Comparison of ENCODE assay signal across 2 cellular contexts in the genomic region with DNA sequence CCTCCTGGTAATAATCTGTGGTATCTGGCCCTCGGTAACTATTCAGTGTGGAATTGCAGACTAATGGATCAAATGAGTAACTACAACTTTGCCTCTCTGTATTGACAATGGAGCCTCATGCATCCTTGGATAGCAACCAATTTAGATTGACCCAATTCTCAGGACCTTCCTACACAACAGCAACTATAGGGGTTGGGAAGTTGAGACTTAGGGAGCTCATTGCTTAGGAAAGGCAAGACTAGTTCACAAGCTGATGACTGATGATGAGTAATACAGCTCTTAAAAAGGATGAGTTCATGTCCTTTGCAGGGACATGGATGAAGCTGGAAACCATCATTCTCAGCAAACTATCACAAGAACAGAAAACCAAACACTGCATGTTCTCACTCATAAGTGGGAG.
TF ChIP-seq lines count a peak whose summit lies in the region.

No MANE protein-coding gene starts in this region.

TF ChIP-seq in SK-N-SH treated with all-trans-retinoic acid at 6 μM for 48 hours, 23 proteins besides CTCF, POLR2A, EP300 and RAD21 (continued from another document):
- TF ChIP-seq, protein P1, sequence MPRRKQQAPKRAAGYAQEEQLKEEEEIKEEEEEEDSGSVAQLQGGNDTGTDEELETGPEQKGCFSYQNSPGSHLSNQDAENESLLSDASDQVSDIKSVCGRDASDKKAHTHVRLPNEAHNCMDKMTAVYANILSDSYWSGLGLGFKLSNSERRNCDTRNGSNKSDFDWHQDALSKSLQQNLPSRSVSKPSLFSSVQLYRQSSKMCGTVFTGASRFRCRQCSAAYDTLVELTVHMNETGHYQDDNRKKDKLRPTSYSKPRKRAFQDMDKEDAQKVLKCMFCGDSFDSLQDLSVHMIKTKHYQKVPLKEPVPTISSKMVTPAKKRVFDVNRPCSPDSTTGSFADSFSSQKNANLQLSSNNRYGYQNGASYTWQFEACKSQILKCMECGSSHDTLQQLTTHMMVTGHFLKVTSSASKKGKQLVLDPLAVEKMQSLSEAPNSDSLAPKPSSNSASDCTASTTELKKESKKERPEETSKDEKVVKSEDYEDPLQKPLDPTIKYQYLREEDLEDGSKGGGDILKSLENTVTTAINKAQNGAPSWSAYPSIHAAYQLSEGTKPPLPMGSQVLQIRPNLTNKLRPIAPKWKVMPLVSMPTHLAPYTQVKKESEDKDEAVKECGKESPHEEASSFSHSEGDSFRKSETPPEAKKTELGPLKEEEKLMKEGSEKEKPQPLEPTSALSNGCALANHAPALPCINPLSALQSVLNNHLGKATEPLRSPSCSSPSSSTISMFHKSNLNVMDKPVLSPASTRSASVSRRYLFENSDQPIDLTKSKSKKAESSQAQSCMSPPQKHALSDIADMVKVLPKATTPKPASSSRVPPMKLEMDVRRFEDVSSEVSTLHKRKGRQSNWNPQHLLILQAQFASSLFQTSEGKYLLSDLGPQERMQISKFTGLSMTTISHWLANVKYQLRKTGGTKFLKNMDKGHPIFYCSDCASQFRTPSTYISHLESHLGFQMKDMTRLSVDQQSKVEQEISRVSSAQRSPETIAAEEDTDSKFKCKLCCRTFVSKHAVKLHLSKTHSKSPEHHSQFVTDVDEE (CRISPR knock-in tag; IDR thresholded peaks at IDR 0.05) = no peak
- TF ChIP-seq, protein P2, sequence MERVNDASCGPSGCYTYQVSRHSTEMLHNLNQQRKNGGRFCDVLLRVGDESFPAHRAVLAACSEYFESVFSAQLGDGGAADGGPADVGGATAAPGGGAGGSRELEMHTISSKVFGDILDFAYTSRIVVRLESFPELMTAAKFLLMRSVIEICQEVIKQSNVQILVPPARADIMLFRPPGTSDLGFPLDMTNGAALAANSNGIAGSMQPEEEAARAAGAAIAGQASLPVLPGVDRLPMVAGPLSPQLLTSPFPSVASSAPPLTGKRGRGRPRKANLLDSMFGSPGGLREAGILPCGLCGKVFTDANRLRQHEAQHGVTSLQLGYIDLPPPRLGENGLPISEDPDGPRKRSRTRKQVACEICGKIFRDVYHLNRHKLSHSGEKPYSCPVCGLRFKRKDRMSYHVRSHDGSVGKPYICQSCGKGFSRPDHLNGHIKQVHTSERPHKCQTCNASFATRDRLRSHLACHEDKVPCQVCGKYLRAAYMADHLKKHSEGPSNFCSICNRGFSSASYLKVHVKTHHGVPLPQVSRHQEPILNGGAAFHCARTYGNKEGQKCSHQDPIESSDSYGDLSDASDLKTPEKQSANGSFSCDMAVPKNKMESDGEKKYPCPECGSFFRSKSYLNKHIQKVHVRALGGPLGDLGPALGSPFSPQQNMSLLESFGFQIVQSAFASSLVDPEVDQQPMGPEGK (CRISPR knock-in tag; IDR thresholded peaks at IDR 0.05; ENCODE audit: borderline replicate concordance) = no peak
- TF ChIP-seq ARNTL (CRISPR knock-in tag; IDR thresholded peaks at IDR 0.05; ENCODE audit: borderline replicate concordance, low read depth) = no peak
- TF ChIP-seq, protein P3, sequence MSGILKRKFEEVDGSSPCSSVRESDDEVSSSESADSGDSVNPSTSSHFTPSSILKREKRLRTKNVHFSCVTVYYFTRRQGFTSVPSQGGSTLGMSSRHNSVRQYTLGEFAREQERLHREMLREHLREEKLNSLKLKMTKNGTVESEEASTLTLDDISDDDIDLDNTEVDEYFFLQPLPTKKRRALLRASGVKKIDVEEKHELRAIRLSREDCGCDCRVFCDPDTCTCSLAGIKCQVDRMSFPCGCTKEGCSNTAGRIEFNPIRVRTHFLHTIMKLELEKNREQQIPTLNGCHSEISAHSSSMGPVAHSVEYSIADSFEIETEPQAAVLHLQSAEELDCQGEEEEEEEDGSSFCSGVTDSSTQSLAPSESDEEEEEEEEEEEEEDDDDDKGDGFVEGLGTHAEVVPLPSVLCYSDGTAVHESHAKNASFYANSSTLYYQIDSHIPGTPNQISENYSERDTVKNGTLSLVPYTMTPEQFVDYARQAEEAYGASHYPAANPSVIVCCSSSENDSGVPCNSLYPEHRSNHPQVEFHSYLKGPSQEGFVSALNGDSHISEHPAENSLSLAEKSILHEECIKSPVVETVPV (CRISPR knock-in tag; IDR thresholded peaks at IDR 0.05) = no peak
- TF ChIP-seq ZNF70 (CRISPR knock-in tag; IDR thresholded peaks at IDR 0.05) = no peak
- no peak for TF ChIP-seq GLIS3 (CRISPR knock-in tag; IDR thresholded peaks at IDR 0.05)
- TF ChIP-seq BACH2 (CRISPR knock-in tag; IDR thresholded peaks at IDR 0.05; ENCODE audit: borderline replicate concordance) = no peak
- no peak for TF ChIP-seq ZC3H10 (CRISPR knock-in tag; IDR thresholded peaks at IDR 0.05)
- TF ChIP-seq ZNF565 (CRISPR knock-in tag; conservative IDR thresholded peaks at IDR 0.05; ENCODE audit: low read depth) = no peak
- no peak for TF ChIP-seq CSDC2 (CRISPR knock-in tag; IDR thresholded peaks at IDR 0.05)
- no peak for TF ChIP-seq TCF4 (CRISPR knock-in tag; IDR thresholded peaks at IDR 0.05; ENCODE audit: borderline replicate concordance)
- TF ChIP-seq ZFP30 (CRISPR knock-in tag; IDR thresholded peaks at IDR 0.05) = no peak
- TF ChIP-seq ESRRG (CRISPR knock-in tag; IDR thresholded peaks at IDR 0.05) = no peak

TF ChIP-seq in SK-N-SH, 30 proteins besides CTCF, POLR2A, EP300 and RAD21 (continued from another document):
- TF ChIP-seq, protein P4, sequence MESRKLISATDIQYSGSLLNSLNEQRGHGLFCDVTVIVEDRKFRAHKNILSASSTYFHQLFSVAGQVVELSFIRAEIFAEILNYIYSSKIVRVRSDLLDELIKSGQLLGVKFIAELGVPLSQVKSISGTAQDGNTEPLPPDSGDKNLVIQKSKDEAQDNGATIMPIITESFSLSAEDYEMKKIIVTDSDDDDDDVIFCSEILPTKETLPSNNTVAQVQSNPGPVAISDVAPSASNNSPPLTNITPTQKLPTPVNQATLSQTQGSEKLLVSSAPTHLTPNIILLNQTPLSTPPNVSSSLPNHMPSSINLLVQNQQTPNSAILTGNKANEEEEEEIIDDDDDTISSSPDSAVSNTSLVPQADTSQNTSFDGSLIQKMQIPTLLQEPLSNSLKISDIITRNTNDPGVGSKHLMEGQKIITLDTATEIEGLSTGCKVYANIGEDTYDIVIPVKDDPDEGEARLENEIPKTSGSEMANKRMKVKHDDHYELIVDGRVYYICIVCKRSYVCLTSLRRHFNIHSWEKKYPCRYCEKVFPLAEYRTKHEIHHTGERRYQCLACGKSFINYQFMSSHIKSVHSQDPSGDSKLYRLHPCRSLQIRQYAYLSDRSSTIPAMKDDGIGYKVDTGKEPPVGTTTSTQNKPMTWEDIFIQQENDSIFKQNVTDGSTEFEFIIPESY (IDR thresholded peaks at IDR 0.05; ENCODE audit: borderline replicate concordance, low read depth) = no peak
